Comparison of ENCODE assay signal across 1 cellular context in genomic region chr3:27720899-27721716, GRCh38.
TF ChIP-seq lines count a peak whose summit lies in the region.

No MANE protein-coding gene starts in this region.

TF ChIP-seq in HEK293, 187 proteins besides CTCF, POLR2A, EP300 and RAD21 (continued from another document):
- no peak for TF ChIP-seq ZNF138 (tag by site-specific recombination; IDR thresholded peaks at IDR 0.05; ENCODE audit: borderline replicate concordance)
- no peak for TF ChIP-seq ZNF707 (tag by site-specific recombination; IDR thresholded peaks at IDR 0.05)
- no peak for TF ChIP-seq ZNF324 (tag by site-specific recombination; IDR thresholded peaks at IDR 0.05)
- no peak for TF ChIP-seq ZNF521 (tag by site-specific recombination; IDR thresholded peaks at IDR 0.05)
